Comparison of ENCODE assay signal across 8 cellular contexts in the genomic region with DNA sequence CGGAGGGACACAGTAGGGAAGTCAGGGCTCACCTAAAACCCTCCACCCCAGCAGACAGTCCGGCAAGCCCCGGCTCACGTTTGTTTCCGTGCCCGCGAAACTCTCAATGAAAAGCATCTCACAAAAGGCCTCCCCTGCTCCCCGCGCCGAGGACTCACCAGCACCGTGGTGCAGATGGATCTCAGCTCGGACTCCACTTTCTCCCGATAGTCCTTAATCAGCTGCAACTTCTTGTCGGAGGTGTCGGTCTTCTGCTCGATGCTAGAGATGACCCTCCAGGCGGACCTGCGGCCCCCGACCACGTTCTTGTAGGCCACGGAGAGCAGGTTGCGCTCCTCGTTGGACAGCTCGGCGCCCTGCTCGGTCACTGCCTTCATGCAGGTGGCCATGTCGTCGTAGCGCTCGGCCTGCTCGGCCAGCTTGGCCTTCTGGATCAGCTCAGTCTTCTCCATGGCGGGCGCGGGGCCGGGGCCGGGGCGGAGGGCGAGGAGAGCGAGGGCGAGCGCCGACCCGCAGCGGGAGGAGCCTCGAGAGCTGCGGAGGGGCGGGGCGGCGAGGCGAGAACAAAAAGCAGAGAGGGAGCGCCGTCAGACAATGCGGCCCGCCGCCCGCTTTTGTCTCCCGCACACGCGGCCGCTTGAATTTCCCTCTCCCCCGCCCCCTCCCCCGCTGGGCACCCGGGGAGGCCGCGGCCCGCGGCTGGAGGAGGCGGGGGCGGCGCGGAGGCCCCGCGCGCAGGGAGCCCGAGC. TPM values are rescaled to one million over a fixed set of nuclear protein-coding genes. Genes with fewer than 3 reads are reported as not detected.
DNase-seq lines count a peak whose midpoint lies in the region; ATAC-seq and TF ChIP-seq lines count a peak whose summit lies in the region.

No MANE protein-coding gene starts in this region.

- H3K79me2 ChIP-seq in PC-3 (ENCODE audit: low read length), result peaks cover 53% of the 10 kb centered on the region

- peak overlapping the region; percentile 35; the same call in 1 of the 2 replicates for H2AFZ ChIP-seq in PC-3 (ENCODE audit: low read length)

- POLR2A ChIA-PET in PC-3 (lab: Charles Lee; ENCODE audit: unreplicated experiment), result interaction anchor here (0.5 to 3.0 kb wide), 10 partner anchors 19 to 808 kb away, joined by 3 to 13 read pairs (median 3); partner anchors contain the start of genes ADAM17 and MBOAT2
- POLR2A ChIA-PET in naive thymus-derived CD4-positive, alpha-beta T cell (lab: Charles Lee), result interaction anchor here (0.6 to 2.5 kb wide), 15 partner anchors 11 to 672 kb away, joined by 3 to 21 read pairs (median 3); partner anchors contain the start of genes ADAM17 and TAF1B

- H3K4me3 Mint-ChIP-seq in naive thymus-derived CD4-positive, alpha-beta T cell, result peak overlapping the region; percentile 90 to 99 (median 96)
- peak overlapping the region; percentile 97 for H3K4me3 Mint-ChIP-seq in stimulated activated memory B cell treated with anti-CD40 and anti-IgM and Interleukin-4, amounts not matched to agents 10 μg/mL and 1 μg/mL and 100 μg/mL, for 72 hours

- peaks cover 3 to 31% (median 18%) of the 10 kb centered on the region in 5 donors for H3K36me3 Mint-ChIP-seq in naive thymus-derived CD4-positive, alpha-beta T cell
- H3K36me3 Mint-ChIP-seq in stimulated activated memory B cell treated with anti-CD40 and anti-IgM and Interleukin-4, amounts not matched to agents 10 μg/mL and 1 μg/mL and 100 μg/mL, for 72 hours, result peaks cover 31% of the 10 kb centered on the region

- peak overlapping the region; percentile 96 for H3K4me3 ChIP-seq in HUES64 (ENCODE audit: low read length)
- H3K4me3 ChIP-seq in PC-3 (ENCODE audit: low read length), result peak overlapping the region; percentile 89
- peak overlapping the region; percentile 71 to 84 (median 81) for H3K4me3 ChIP-seq in esophagus muscularis mucosa
- H3K4me3 ChIP-seq in naive thymus-derived CD4-positive, alpha-beta T cell (ENCODE audit: low read length), result peak overlapping the region; percentile 60

- H3K9me3 ChIP-seq in HUES64 (ENCODE audit: insufficient read depth, low read depth, low read length) (no peaks in the 10 kb centered on the region), PC-3 (ENCODE audit: low read length) (no peaks in the 10 kb centered on the region), esophagus muscularis mucosa (no peaks in the 10 kb centered on the region)
- no peaks in the 10 kb centered on the region for H3K9me3 ChIP-seq in naive thymus-derived CD4-positive, alpha-beta T cell (ENCODE audit: control insufficient read depth in 2 of 3, low read length in 3 of 3)

- peaks cover 27% of the 10 kb centered on the region for H3K4me1 ChIP-seq in HUES64 (ENCODE audit: insufficient read depth, low read length)
- peaks cover 27% of the 10 kb centered on the region for H3K4me1 ChIP-seq in PC-3 (ENCODE audit: insufficient read depth, low read length)
- H3K4me1 ChIP-seq in esophagus muscularis mucosa, result peaks cover 41 to 56% (median 54%) of the 10 kb centered on the region in 4 donors
- H3K4me1 ChIP-seq in naive thymus-derived CD4-positive, alpha-beta T cell (ENCODE audit: control insufficient read depth in 2 of 2, insufficient read depth in 2 of 2, low read length in 2 of 2), result peaks cover 13 to 22% of the 10 kb centered on the region in 2 donors

- intact Hi-C loops in PC-3 (cut with micrococcal nuclease), result loop anchor here (10.0 kb wide), 1 partner anchor 155 kb away; no protein-coding TSS in a partner anchor
- intact Hi-C loops in esophagus muscularis mucosa (cut with DNase I), result loop anchor here (2.0 to 10.0 kb wide), 2 partner anchors 75 to 155 kb away; partner anchors contain the start of genes ADAM17 and IAH1
- intact Hi-C loops in naive thymus-derived CD4-positive, alpha-beta T cell (cut with micrococcal nuclease), result loop anchor here (1.0 to 5.0 kb wide), 11 partner anchors 12 to 1525 kb away; partner anchors contain the start of genes ODC1 (in 2 of the 2), HPCAL1 (in 1 of the 2), KIDINS220 (in 1 of the 2) and KLF11 (in 1 of the 2)

- TF ChIP-seq CTCF in PC-3 (conservative IDR thresholded peaks at IDR 0.05; ENCODE audit: low read depth, low read length) (no peak), esophagus muscularis mucosa (IDR thresholded peaks at IDR 0.05) (no peak)

- no peaks in the 10 kb centered on the region for H3K9me2 ChIP-seq in PC-3 (replicated peaks; ENCODE audit: low read length)

- DNase-seq in COR-L47 (lab: John Stamatoyannopoulos, UW) (peak; percentile 88), PC-3 (peak; percentile 58), esophagus muscularis mucosa (ENCODE audit: extremely low spot score) (peak; percentile 93)
- peak; percentile 86 to 87 for DNase-seq in activated T-cell treated with anti-CD3 and anti-CD28 coated beads, Interleukin-2, amount 50 U/mL, for 48 hours
- peak; percentile 46 to 83 (median 62) for DNase-seq in naive thymus-derived CD4-positive, alpha-beta T cell

- ATAC-seq in GM21423 (IDR thresholded peaks at IDR 0.05; ENCODE audit: unreplicated experiment), result peak; percentile 42
- ATAC-seq in PC-3, result peak; percentile 58
- ATAC-seq in naive thymus-derived CD4-positive, alpha-beta T cell, result peak; percentile 57
- ATAC-seq in stimulated activated memory B cell treated with anti-CD40 and anti-IgM and Interleukin-4, amounts not matched to agents 10 μg/mL and 1 μg/mL and 100 μg/mL, for 72 hours, result peak; percentile 74

- CTCF ChIA-PET in PC-3 (lab: Charles Lee), result interaction anchor here (0.6 to 0.8 kb wide), 2 partner anchors 31 to 418 kb away, joined by 3 to 4 read pairs; no protein-coding TSS in a partner anchor
- CTCF ChIA-PET in naive thymus-derived CD4-positive, alpha-beta T cell (lab: Charles Lee), result interaction anchor here (0.9 to 1.0 kb wide), 2 partner anchors 22 to 24 kb away, joined by 3 to 4 read pairs; no protein-coding TSS in a partner anchor

- no TSS peak for BruUV-seq in PC-3 (replicated peaks; lab: Mats Ljungman, UMichigan)

- H3K9ac ChIP-seq in HUES64 (ENCODE audit: low read depth, low read length) (peak overlapping the region; percentile 97), PC-3 (ENCODE audit: low read length) (peak overlapping the region; percentile 94)

- H3F3A ChIP-seq in PC-3 (ENCODE audit: low read length, unreplicated experiment), result no peaks in the 10 kb centered on the region

- H3K4me2 ChIP-seq in PC-3 (ENCODE audit: low read length), result peak overlapping the region; percentile 93

- H3K27ac ChIP-seq in HUES64 (ENCODE audit: low read depth, low read length) (peak overlapping the region; percentile 100), PC-3 (ENCODE audit: low read length) (peak overlapping the region; percentile 78), esophagus muscularis mucosa (replicated peaks in 1 of 4) (peak overlapping the region; percentile 92 to 98 (median 96))
- peak overlapping the region; percentile 94 for H3K27ac ChIP-seq in naive thymus-derived CD4-positive, alpha-beta T cell (ENCODE audit: low read depth, low read length)

- no peaks in the 10 kb centered on the region for H3K9me3 Mint-ChIP-seq in naive thymus-derived CD4-positive, alpha-beta T cell
- no peaks in the 10 kb centered on the region for H3K9me3 Mint-ChIP-seq in stimulated activated memory B cell treated with anti-CD40 and anti-IgM and Interleukin-4, amounts not matched to agents 10 μg/mL and 1 μg/mL and 100 μg/mL, for 72 hours

- H3K27me3 ChIP-seq in HUES64 (ENCODE audit: insufficient read depth, low read length), result peaks cover 29% of the 10 kb centered on the region
- no peaks in the 10 kb centered on the region for H3K27me3 ChIP-seq in PC-3 (ENCODE audit: low read length)
- no peaks in the 10 kb centered on the region for H3K27me3 ChIP-seq in esophagus muscularis mucosa
- H3K27me3 ChIP-seq in naive thymus-derived CD4-positive, alpha-beta T cell (ENCODE audit: control insufficient read depth in 2 of 2, insufficient read depth in 2 of 2, low read length in 2 of 2), result no peaks in the 10 kb centered on the region

- WGBS in HUES64, result under 1% methylated on average over 75 of the region's 75 CpGs
- WGBS in esophagus muscularis mucosa, result under 1% methylated on average over 24 of the region's 75 CpGs

- TF ChIP-seq EP300 in esophagus muscularis mucosa (IDR thresholded peaks at IDR 0.05), result no peak

- H3K27me3 Mint-ChIP-seq in naive thymus-derived CD4-positive, alpha-beta T cell, result peaks cover 0 to 15% (median 0%) of the 10 kb centered on the region in 5 donors
- H3K27me3 Mint-ChIP-seq in stimulated activated memory B cell treated with anti-CD40 and anti-IgM and Interleukin-4, amounts not matched to agents 10 μg/mL and 1 μg/mL and 100 μg/mL, for 72 hours, result no peaks in the 10 kb centered on the region

- no peak for TF ChIP-seq POLR2A in esophagus muscularis mucosa (IDR thresholded peaks at IDR 0.05; ENCODE audit: low read depth)

- peaks cover 50% of the 10 kb centered on the region for H4K20me1 ChIP-seq in PC-3 (ENCODE audit: low read length)

- H3K4me1 Mint-ChIP-seq in naive thymus-derived CD4-positive, alpha-beta T cell, result peaks cover 39 to 60% (median 58%) of the 10 kb centered on the region in 7 donors
- peaks cover 59% of the 10 kb centered on the region for H3K4me1 Mint-ChIP-seq in stimulated activated memory B cell treated with anti-CD40 and anti-IgM and Interleukin-4, amounts not matched to agents 10 μg/mL and 1 μg/mL and 100 μg/mL, for 72 hours

- H3K27ac Mint-ChIP-seq in naive thymus-derived CD4-positive, alpha-beta T cell, result peak overlapping the region; percentile 78 to 97 (median 92)
- peak overlapping the region; percentile 91 for H3K27ac Mint-ChIP-seq in stimulated activated memory B cell treated with anti-CD40 and anti-IgM and Interleukin-4, amounts not matched to agents 10 μg/mL and 1 μg/mL and 100 μg/mL, for 72 hours

- H3K36me3 ChIP-seq in HUES64 (ENCODE audit: insufficient read depth, low read length), result peaks cover 39% of the 10 kb centered on the region
- peaks cover 36% of the 10 kb centered on the region for H3K36me3 ChIP-seq in PC-3 (ENCODE audit: low read depth, low read length)
- H3K36me3 ChIP-seq in esophagus muscularis mucosa, result peaks cover 0 to 15% (median 7%) of the 10 kb centered on the region in 4 donors
- H3K36me3 ChIP-seq in naive thymus-derived CD4-positive, alpha-beta T cell (ENCODE audit: control insufficient read depth in 2 of 3, insufficient read depth in 3 of 3, low read length in 3 of 3), result peaks cover 0 to 3% (median 0%) of the 10 kb centered on the region in 3 experiments

RNA-seq across cellular contexts. Expression of gene YWHAQ, which starts 0.6 kb away (rescaled TPM):
- polyA plus RNA-seq in HUES64 (2013, experiment 1 of 2), result 521 TPM
- polyA plus RNA-seq in HUES64 (2013, experiment 2 of 2), result 537 TPM
- total RNA-seq in PC-3 (2014; rRNA removed) (354 and 377 TPM in 2 replicates), esophagus muscularis mucosa (100 to 1,000 TPM; 223 to 239 (median 230) TPM)
- total RNA-seq in naive thymus-derived CD4-positive, alpha-beta T cell, result 100 to 1,000 TPM in 2 of 5 experiments, 10 to 100 TPM in 3; 67.3 to 189 (median 83.3) TPM
- 100 to 1,000 TPM; 118 to 185 TPM for polyA plus RNA-seq in naive thymus-derived CD4-positive, alpha-beta T cell

Comparison
In these comparisons a context has a peak if more than half of its experiments do, and no peak if none do; other contexts are left out.
1. Peak in every context shown above with its lines: DNase-seq, ATAC-seq, H3K4me3 ChIP-seq and H3K27ac ChIP-seq.